Comparison of ENCODE assay signal across 9 cellular contexts in genomic region chr1:7755448-7755847, GRCh38. TPM values are rescaled to one million over a fixed set of nuclear protein-coding genes. Genes with fewer than 3 reads are reported as not detected.
DNase-seq lines count a peak whose midpoint lies in the region; ATAC-seq and FAIRE-seq lines count a peak whose summit lies in the region.
"Had no signal": no experiment of that assay in that cellular context is flagged by ENCODE, and none has a peak within 500 bp of the region (broad histone marks: within the 10 kb centered on the region; RNA-seq: fewer than 3 reads in every experiment).

No MANE protein-coding gene starts in this region.

- H3K4me2 ChIP-seq in BLaER1, result 0 out of 2 replicates have a peak overlapping the region, but pooled peaks have one; percentile 6

- peaks cover 5% of the 10 kb centered on the region for H3K36me3 ChIP-seq in BLaER1

- H3K36me3 Mint-ChIP-seq in activated CD4-positive, alpha-beta memory T cell treated with anti-CD3 and anti-CD28 coated beads for 36 hours, result no peaks in the 10 kb centered on the region

- FAIRE-seq in TTC549 (lab: Jason Lieb, UNC) (peak; percentile 54), RCC 7860 (lab: Jason Lieb, UNC) (no peak)

- peak; percentile 20 for DNase-seq in HCEC 1CT
- peak; percentile 5 for DNase-seq in glomerular visceral epithelial cell (ENCODE audit: extremely low spot score)
- no peak for DNase-seq in activated CD4-positive, alpha-beta memory T cell treated with anti-CD3 and anti-CD28 coated beads for 36 hours
- no peak for DNase-seq in RCC 7860 (ENCODE audit: low spot score)
- DNase-seq: NCI-H526 treated with DMSO at 0.1 percent for 48 hours had no signal

- no peak overlapping the region for H3K27ac Mint-ChIP-seq in activated CD4-positive, alpha-beta memory T cell treated with anti-CD3 and anti-CD28 coated beads for 36 hours

- no peak overlapping the region for H3K9ac ChIP-seq in BLaER1

- H3K9me3 Mint-ChIP-seq in activated CD4-positive, alpha-beta memory T cell treated with anti-CD3 and anti-CD28 coated beads for 36 hours, result no peaks in the 10 kb centered on the region

- no peaks in the 10 kb centered on the region for H3K27me3 ChIP-seq in BLaER1

- H3K4me1 ChIP-seq in BLaER1, result peaks cover 21% of the 10 kb centered on the region

- no peak overlapping the region for H3K4me3 ChIP-seq in BLaER1

- POLR2A ChIA-PET in activated CD4-positive, alpha-beta memory T cell treated with anti-CD3 and anti-CD28 coated beads for 36 hours (lab: Charles Lee), result no interaction called here

- intact Hi-C loops in activated CD4-positive, alpha-beta memory T cell treated with anti-CD3 and anti-CD28 coated beads for 36 hours (cut with micrococcal nuclease), result no loop called here

- no peak overlapping the region for H3K27ac ChIP-seq in BLaER1

- no peaks in the 10 kb centered on the region for H4K20me1 ChIP-seq in BLaER1

- no peaks in the 10 kb centered on the region for H3K9me3 ChIP-seq in BLaER1

- ATAC-seq in GM21367 (IDR thresholded peaks at IDR 0.05; ENCODE audit: unreplicated experiment) (no peak), HG03520 (IDR thresholded peaks at IDR 0.05; ENCODE audit: unreplicated experiment) (no peak)

- peaks cover 9% of the 10 kb centered on the region for H3K4me1 Mint-ChIP-seq in activated CD4-positive, alpha-beta memory T cell treated with anti-CD3 and anti-CD28 coated beads for 36 hours (ENCODE audit: low read depth)

- H3K27me3 Mint-ChIP-seq in activated CD4-positive, alpha-beta memory T cell treated with anti-CD3 and anti-CD28 coated beads for 36 hours, result peaks cover 15% of the 10 kb centered on the region

- no peak overlapping the region for H3K4me3 Mint-ChIP-seq in activated CD4-positive, alpha-beta memory T cell treated with anti-CD3 and anti-CD28 coated beads for 36 hours

- CTCF ChIA-PET in activated CD4-positive, alpha-beta memory T cell treated with anti-CD3 and anti-CD28 coated beads for 36 hours (lab: Charles Lee), result interaction anchor here (0.7 to 9.4 kb wide), 4 partner anchors 51 to 151 kb away, joined by 3 to 506 read pairs (median 4); no protein-coding TSS in a partner anchor

RNA-seq across cellular contexts. Expression of gene VAMP3, which starts 15.6 kb away (rescaled TPM):
- 10 to 100 TPM; 19.9 to 21.8 TPM for total RNA-seq in activated CD4-positive, alpha-beta memory T cell treated with anti-CD3 and anti-CD28 coated beads for 36 hours

RNA-seq across cellular contexts. Expression of gene PER3, which starts 28.6 kb away (rescaled TPM):
- total RNA-seq in activated CD4-positive, alpha-beta memory T cell treated with anti-CD3 and anti-CD28 coated beads for 36 hours, result 1 to 10 TPM; 2.3 to 2.9 TPM

Comparison
In these comparisons a context has a peak if more than half of its experiments do, and no peak if none do; other contexts are left out.
1. DNase-seq: peak in HCEC 1CT (single experiment) and glomerular visceral epithelial cell (single experiment); none in activated CD4-positive, alpha-beta memory T cell treated with anti-CD3 and anti-CD28 coated beads for 36 hours (single experiment) and RCC 7860 (single experiment).